Comparison of ENCODE assay signal across 1 cellular context in the genomic region with DNA sequence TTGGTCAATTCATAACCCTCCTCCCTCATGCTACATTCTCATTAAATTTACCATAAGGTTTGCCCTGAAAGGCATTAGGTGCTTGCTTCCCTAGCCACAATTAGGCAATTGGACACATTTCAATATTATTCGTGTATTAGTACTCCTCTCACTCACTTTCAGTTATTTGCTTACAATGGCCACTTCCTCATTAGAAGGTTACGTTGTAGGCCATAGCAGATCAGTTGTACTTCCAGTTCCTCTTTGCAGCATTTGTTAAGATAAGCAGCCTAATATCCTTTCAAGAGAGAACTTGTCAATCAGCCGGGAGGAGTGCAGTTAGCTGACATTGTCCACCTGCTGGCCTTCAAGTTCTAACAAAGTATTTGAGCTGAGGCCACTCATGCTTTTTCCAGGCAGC.
TF ChIP-seq lines count a peak whose summit lies in the region.

No MANE protein-coding gene starts in this region.

TF ChIP-seq in GM12878, 131 proteins besides CTCF, POLR2A, EP300 and RAD21 (continued from another document and continues in another):
- TF ChIP-seq GABPA (IDR thresholded peaks at IDR 0.05; ENCODE audit: low read depth) (no peak), SIN3A (IDR thresholded peaks at IDR 0.05; ENCODE audit: low read depth, low read length) (no peak), SUZ12 (IDR thresholded peaks at IDR 0.05; ENCODE audit: unreplicated experiment) (no peak), KLF5 (IDR thresholded peaks at IDR 0.05; ENCODE audit: partially characterized antibody) (no peak), ATF7 (IDR thresholded peaks at IDR 0.05; ENCODE audit: low read depth) (peak; percentile 65), SREBF1 (IDR thresholded peaks at IDR 0.05; ENCODE audit: low read length) (no peak), RBBP5 (conservative IDR thresholded peaks at IDR 0.05) (no peak), E2F8 (IDR thresholded peaks at IDR 0.05; ENCODE audit: low read depth, partially characterized antibody) (no peak), TCF7 (IDR thresholded peaks at IDR 0.05; ENCODE audit: borderline replicate concordance) (no peak), ZNF384 (IDR thresholded peaks at IDR 0.05; ENCODE audit: borderline replicate concordance, low read depth, low read length) (no peak), DPF2 (IDR thresholded peaks at IDR 0.05) (peak; percentile 89), HCFC1 (IDR thresholded peaks at IDR 0.05; ENCODE audit: low read length) (no peak), ZNF622 (IDR thresholded peaks at IDR 0.05) (no peak), ELK1 (IDR thresholded peaks at IDR 0.05; ENCODE audit: low read depth, low read length) (no peak), ZNF217 (IDR thresholded peaks at IDR 0.05) (peak; percentile 54; the same call in 1 of the 2 replicates), TCF12 (IDR thresholded peaks at IDR 0.05; ENCODE audit: low read depth, low read length) (0 out of 2 replicates have a peak, but pooled peaks have one; percentile 38), CEBPB (IDR thresholded peaks at IDR 0.05; ENCODE audit: borderline replicate concordance in 1 of 2, low read depth in 2 of 2, low read length in 2 of 2) (no peak), TBL1XR1 (IDR thresholded peaks at IDR 0.05; ENCODE audit: low read depth, low read length) (no peak), NR2F1 (conservative IDR thresholded peaks at IDR 0.05) (peak; percentile 85), MEF2B (IDR thresholded peaks at IDR 0.05; ENCODE audit: partially characterized antibody, poor library complexity, severe bottlenecking) (no peak), BCLAF1 (IDR thresholded peaks at IDR 0.05) (no peak), PAX5 (IDR thresholded peaks at IDR 0.05; ENCODE audit: borderline replicate concordance, low read depth, low read length) (0 out of 2 replicates have a peak, but pooled peaks have one; percentile 15), POU2F2 (IDR thresholded peaks at IDR 0.05; ENCODE audit: borderline replicate concordance, low read depth, low read length) (peak; percentile 59; the same call in 1 of the 3 replicates), CBX5 (IDR thresholded peaks at IDR 0.05; ENCODE audit: low read depth) (no peak), MYB (IDR thresholded peaks at IDR 0.05; ENCODE audit: borderline replicate concordance, low read depth, low read length) (no peak), ZSCAN29 (IDR thresholded peaks at IDR 0.05) (no peak), MTA2 (IDR thresholded peaks at IDR 0.05; ENCODE audit: low read depth) (peak; percentile 95)
- TF ChIP-seq, protein P1, sequence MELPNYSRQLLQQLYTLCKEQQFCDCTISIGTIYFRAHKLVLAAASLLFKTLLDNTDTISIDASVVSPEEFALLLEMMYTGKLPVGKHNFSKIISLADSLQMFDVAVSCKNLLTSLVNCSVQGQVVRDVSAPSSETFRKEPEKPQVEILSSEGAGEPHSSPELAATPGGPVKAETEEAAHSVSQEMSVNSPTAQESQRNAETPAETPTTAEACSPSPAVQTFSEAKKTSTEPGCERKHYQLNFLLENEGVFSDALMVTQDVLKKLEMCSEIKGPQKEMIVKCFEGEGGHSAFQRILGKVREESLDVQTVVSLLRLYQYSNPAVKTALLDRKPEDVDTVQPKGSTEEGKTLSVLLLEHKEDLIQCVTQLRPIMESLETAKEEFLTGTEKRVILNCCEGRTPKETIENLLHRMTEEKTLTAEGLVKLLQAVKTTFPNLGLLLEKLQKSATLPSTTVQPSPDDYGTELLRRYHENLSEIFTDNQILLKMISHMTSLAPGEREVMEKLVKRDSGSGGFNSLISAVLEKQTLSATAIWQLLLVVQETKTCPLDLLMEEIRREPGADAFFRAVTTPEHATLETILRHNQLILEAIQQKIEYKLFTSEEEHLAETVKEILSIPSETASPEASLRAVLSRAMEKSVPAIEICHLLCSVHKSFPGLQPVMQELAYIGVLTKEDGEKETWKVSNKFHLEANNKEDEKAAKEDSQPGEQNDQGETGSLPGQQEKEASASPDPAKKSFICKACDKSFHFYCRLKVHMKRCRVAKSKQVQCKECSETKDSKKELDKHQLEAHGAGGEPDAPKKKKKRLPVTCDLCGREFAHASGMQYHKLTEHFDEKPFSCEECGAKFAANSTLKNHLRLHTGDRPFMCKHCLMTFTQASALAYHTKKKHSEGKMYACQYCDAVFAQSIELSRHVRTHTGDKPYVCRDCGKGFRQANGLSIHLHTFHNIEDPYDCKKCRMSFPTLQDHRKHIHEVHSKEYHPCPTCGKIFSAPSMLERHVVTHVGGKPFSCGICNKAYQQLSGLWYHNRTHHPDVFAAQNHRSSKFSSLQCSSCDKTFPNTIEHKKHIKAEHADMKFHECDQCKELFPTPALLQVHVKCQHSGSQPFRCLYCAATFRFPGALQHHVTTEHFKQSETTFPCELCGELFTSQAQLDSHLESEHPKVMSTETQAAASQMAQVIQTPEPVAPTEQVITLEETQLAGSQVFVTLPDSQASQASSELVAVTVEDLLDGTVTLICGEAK (IDR thresholded peaks at IDR 0.05; ENCODE audit: borderline replicate concordance), result no peak
- TF ChIP-seq, protein P2, sequence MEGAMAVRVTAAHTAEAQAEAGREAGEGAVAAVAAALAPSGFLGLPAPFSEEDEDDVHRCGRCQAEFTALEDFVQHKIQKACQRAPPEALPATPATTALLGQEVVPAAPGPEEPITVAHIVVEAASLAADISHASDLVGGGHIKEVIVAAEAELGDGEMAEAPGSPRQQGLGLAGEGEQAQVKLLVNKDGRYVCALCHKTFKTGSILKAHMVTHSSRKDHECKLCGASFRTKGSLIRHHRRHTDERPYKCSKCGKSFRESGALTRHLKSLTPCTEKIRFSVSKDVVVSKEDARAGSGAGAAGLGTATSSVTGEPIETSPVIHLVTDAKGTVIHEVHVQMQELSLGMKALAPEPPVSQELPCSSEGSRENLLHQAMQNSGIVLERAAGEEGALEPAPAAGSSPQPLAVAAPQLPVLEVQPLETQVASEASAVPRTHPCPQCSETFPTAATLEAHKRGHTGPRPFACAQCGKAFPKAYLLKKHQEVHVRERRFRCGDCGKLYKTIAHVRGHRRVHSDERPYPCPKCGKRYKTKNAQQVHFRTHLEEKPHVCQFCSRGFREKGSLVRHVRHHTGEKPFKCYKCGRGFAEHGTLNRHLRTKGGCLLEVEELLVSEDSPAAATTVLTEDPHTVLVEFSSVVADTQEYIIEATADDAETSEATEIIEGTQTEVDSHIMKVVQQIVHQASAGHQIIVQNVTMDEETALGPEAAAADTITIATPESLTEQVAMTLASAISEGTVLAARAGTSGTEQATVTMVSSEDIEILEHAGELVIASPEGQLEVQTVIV (IDR thresholded peaks at IDR 0.05; ENCODE audit: borderline replicate concordance, partially characterized antibody), result no peak
- TF ChIP-seq, protein P3, sequence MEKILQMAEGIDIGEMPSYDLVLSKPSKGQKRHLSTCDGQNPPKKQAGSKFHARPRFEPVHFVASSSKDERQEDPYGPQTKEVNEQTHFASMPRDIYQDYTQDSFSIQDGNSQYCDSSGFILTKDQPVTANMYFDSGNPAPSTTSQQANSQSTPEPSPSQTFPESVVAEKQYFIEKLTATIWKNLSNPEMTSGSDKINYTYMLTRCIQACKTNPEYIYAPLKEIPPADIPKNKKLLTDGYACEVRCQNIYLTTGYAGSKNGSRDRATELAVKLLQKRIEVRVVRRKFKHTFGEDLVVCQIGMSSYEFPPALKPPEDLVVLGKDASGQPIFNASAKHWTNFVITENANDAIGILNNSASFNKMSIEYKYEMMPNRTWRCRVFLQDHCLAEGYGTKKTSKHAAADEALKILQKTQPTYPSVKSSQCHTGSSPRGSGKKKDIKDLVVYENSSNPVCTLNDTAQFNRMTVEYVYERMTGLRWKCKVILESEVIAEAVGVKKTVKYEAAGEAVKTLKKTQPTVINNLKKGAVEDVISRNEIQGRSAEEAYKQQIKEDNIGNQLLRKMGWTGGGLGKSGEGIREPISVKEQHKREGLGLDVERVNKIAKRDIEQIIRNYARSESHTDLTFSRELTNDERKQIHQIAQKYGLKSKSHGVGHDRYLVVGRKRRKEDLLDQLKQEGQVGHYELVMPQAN (conservative IDR thresholded peaks at IDR 0.05), result no peak
- TF ChIP-seq, protein P4, sequence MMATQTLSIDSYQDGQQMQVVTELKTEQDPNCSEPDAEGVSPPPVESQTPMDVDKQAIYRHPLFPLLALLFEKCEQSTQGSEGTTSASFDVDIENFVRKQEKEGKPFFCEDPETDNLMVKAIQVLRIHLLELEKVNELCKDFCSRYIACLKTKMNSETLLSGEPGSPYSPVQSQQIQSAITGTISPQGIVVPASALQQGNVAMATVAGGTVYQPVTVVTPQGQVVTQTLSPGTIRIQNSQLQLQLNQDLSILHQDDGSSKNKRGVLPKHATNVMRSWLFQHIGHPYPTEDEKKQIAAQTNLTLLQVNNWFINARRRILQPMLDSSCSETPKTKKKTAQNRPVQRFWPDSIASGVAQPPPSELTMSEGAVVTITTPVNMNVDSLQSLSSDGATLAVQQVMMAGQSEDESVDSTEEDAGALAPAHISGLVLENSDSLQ (IDR thresholded peaks at IDR 0.05), result peak; percentile 77
- TF ChIP-seq, protein P5, sequence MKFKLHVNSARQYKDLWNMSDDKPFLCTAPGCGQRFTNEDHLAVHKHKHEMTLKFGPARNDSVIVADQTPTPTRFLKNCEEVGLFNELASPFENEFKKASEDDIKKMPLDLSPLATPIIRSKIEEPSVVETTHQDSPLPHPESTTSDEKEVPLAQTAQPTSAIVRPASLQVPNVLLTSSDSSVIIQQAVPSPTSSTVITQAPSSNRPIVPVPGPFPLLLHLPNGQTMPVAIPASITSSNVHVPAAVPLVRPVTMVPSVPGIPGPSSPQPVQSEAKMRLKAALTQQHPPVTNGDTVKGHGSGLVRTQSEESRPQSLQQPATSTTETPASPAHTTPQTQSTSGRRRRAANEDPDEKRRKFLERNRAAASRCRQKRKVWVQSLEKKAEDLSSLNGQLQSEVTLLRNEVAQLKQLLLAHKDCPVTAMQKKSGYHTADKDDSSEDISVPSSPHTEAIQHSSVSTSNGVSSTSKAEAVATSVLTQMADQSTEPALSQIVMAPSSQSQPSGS (IDR thresholded peaks at IDR 0.05; ENCODE audit: low read length), result no peak
